ENCODE assay signal across 21 cellular contexts in the genomic region with DNA sequence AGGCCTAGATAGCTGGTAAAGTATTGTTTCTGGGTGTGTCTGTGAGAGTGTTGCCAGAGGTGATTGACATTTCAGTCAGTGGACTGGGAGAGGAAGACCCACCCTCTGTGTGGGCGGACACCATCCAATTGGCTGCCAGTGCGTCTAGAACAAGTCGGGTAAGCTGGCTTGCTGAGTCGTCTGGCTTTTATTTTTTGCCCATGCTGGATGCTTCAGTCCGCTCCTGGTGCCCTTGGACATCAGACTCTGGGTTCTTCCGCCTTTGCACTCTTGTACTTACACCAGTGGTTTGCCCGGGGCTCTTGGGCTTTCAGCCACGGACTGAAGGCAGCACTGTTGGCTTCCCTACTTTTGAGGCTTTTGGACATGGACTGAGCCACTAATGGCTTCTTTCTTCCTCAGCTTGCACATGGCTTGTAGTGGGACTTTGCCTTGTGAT. TPM values are rescaled to one million over a fixed set of nuclear protein-coding genes. Genes with fewer than 3 reads are reported as not detected.
DNase-seq lines count a peak whose midpoint lies in the region; TF ChIP-seq lines count a peak whose summit lies in the region.
"Had no signal": no experiment of that assay in that cellular context is flagged by ENCODE, and none has a peak within 500 bp of the region (broad histone marks: within the 10 kb centered on the region; RNA-seq: fewer than 3 reads in every experiment).

No MANE protein-coding gene starts in this region.

- H3K4me3 ChIP-seq in epithelial cell of esophagus (ENCODE audit: low read length) (no peak overlapping the region), neural progenitor cell (peak overlapping the region; percentile 18)
- H3K4me3 ChIP-seq: adrenal gland, gastrocnemius medialis, thoracic aorta had no signal

- H4K20me1 ChIP-seq in neural progenitor cell (ENCODE audit: low read depth), result no peaks in the 10 kb centered on the region

- no peak overlapping the region for H3K27ac ChIP-seq in neural progenitor cell
- H3K27ac ChIP-seq: adrenal gland, C4-2B, gastrocnemius medialis, thoracic aorta had no signal

- H3F3A ChIP-seq in neural progenitor cell (ENCODE audit: low read depth), result no peaks in the 10 kb centered on the region

- peak overlapping the region; percentile 54 for H3K4me2 ChIP-seq in neural progenitor cell

- peaks cover 2% of the 10 kb centered on the region for H3K9me3 Mint-ChIP-seq in neural progenitor cell
- H3K9me3 Mint-ChIP-seq: effector memory CD8-positive, alpha-beta T cell; immature natural killer cell had no signal

- no peaks in the 10 kb centered on the region for H3K27me3 ChIP-seq in neural progenitor cell
- H3K27me3 ChIP-seq: adrenal gland, gastrocnemius medialis had no signal

- no peak overlapping the region for H3K4me3 Mint-ChIP-seq in neural progenitor cell
- H3K4me3 Mint-ChIP-seq: effector memory CD8-positive, alpha-beta T cell; immature natural killer cell; memory B cell had no signal

- H3K9ac ChIP-seq in neural progenitor cell, result no peak overlapping the region

- peak; percentile 29 for DNase-seq in SIG-M5 treated with dmso at 0.1 percent for 504 hours (lab: John Stamatoyannopoulos, UW; ENCODE audit: unreplicated experiment)
- DNase-seq in SIG-M5 (lab: John Stamatoyannopoulos, UW), result no peak
- peak; percentile 72 for DNase-seq in OCI-M1 (lab: John Stamatoyannopoulos, UW)
- peak; percentile 56 for DNase-seq in epithelial cell of esophagus (ENCODE audit: low read depth)
- DNase-seq in neural progenitor cell (ENCODE audit: low spot score), result peak; percentile 45
- no peak for DNase-seq in activated T-cell treated with anti-CD3 and anti-CD28 coated beads for 4 hours
- DNase-seq in activated CD8-positive, alpha-beta memory T cell treated with anti-CD3 and anti-CD28 coated beads, Interleukin-2, amount 50 U/mL, for 4 hours, result no peak
- DNase-seq in NCI-H1105 (lab: John Stamatoyannopoulos, UW), result no peak
- DNase-seq: activated CD4-positive, alpha-beta T cell treated with anti-CD3 and anti-CD28 coated beads for 4 hours; activated T-cell treated with anti-CD3 and anti-CD28 coated beads, Interleukin-2, amount 50 U/mL, for 48 hours; adrenal gland; central memory CD4-positive, alpha-beta T cell; DND-41; effector memory CD8-positive, alpha-beta T cell; gastrocnemius medialis; immature natural killer cell; NCI-H2081 treated with DMSO at 0.1 percent for 48 hours; T-helper 2 cell had no signal

- no peaks in the 10 kb centered on the region for H3K4me1 ChIP-seq in neural progenitor cell

- peaks cover 10% of the 10 kb centered on the region for H3K79me2 ChIP-seq in neural progenitor cell (ENCODE audit: low read depth)

- TF ChIP-seq CTCF in epithelial cell of esophagus (IDR thresholded peaks at IDR 0.05; ENCODE audit: insufficient read depth, low read depth, low read length, missing control alignments) (no peak), neural progenitor cell (IDR thresholded peaks at IDR 0.05) (no peak)

- H3K27ac Mint-ChIP-seq in neural progenitor cell, result no peak overlapping the region
- H3K27ac Mint-ChIP-seq: effector memory CD8-positive, alpha-beta T cell; immature natural killer cell; memory B cell had no signal

- peaks cover 5% of the 10 kb centered on the region for H3K36me3 Mint-ChIP-seq in neural progenitor cell

- H3K4me1 Mint-ChIP-seq in neural progenitor cell, result peaks cover 20% of the 10 kb centered on the region

- H3K27me3 Mint-ChIP-seq in neural progenitor cell (ENCODE audit: insufficient read depth, low read depth), result no peaks in the 10 kb centered on the region
- H3K27me3 Mint-ChIP-seq: effector memory CD8-positive, alpha-beta T cell; memory B cell had no signal

- no peaks in the 10 kb centered on the region for H3K9me3 ChIP-seq in neural progenitor cell (ENCODE audit: low read depth)
- H3K9me3 ChIP-seq: adrenal gland, gastrocnemius medialis, thoracic aorta had no signal

- H3K36me3 ChIP-seq in neural progenitor cell, result no peaks in the 10 kb centered on the region
- H3K36me3 ChIP-seq: adrenal gland, gastrocnemius medialis, thoracic aorta had no signal

- peak overlapping the region; percentile 38 for H2AFZ ChIP-seq in neural progenitor cell (replicated peaks)

RNA-seq across cellular contexts. Expression of gene DIS3L2, which starts 24.3 kb away (rescaled TPM):
- 23.2 and 35.3 TPM in 2 replicates for total RNA-seq in neural progenitor cell (ENCODE audit: low replicate concordance)

RNA-seq across cellular contexts. Expression of gene NPPC, which starts 59.6 kb away (rescaled TPM):
- not detected in 2 replicates for total RNA-seq in neural progenitor cell (ENCODE audit: low replicate concordance)
- total RNA-seq: gastrocnemius medialis, thoracic aorta had no signal

Comparison
In these comparisons a context has a peak if more than half of its experiments do, and no peak if none do; other contexts are left out.
1. DNase-seq: peak in SIG-M5 treated with dmso at 0.1 percent for 504 hours (single experiment), OCI-M1 (single experiment), epithelial cell of esophagus (single experiment) and neural progenitor cell (single experiment); none in SIG-M5 (single experiment), activated T-cell treated with anti-CD3 and anti-CD28 coated beads for 4 hours (single experiment), activated CD8-positive, alpha-beta memory T cell treated with anti-CD3 and anti-CD28 coated beads, Interleukin-2, amount 50 U/mL, for 4 hours (single experiment) and NCI-H1105 (single experiment).